22 cellular contexts compared by ENCODE assay signal in the genomic region with DNA sequence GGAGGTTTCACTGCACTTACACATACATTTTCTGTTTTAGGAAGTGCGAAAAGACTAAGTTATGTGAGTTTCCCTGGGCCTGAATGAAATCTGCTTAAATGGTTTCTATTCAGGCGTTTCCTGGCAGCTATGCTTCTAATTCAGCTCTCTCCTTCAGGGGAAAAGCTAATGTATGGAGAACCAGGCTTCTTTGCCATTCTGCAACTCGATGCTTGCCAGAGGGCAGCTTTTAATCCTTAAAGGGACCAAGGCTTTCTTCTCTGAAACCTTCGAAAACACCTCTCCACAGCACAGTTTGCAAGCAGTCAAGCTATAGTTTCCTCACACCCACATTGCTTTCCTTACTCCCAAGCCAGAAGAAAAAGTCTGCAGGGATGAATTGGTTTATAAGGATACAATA.
"Had no signal": no experiment of that assay in that cellular context is flagged by ENCODE, and none has a peak within 500 bp of the region (broad histone marks: within the 10 kb centered on the region; RNA-seq: fewer than 3 reads in every experiment).

No MANE protein-coding gene starts in this region.

- H3K4me1 Mint-ChIP-seq: activated naive CD4-positive, alpha-beta T cell treated with anti-CD3 and anti-CD28 coated beads, Interleukin-2, amount 50 U/mL, for 24 hours; naive B cell had no signal

- H3K36me3 Mint-ChIP-seq: activated naive CD4-positive, alpha-beta T cell treated with anti-CD3 and anti-CD28 coated beads, Interleukin-2, amount 50 U/mL, for 24 hours; naive B cell had no signal

- H3K27me3 Mint-ChIP-seq: dendritic cell treated with granulocyte-macrophage colony-stimulating factor and Interleukin-4, amounts not matched to agents 40 ng/mL and 50 ng/mL, for 4 days had no signal

- H3K9me3 Mint-ChIP-seq: activated naive CD4-positive, alpha-beta T cell treated with anti-CD3 and anti-CD28 coated beads, Interleukin-2, amount 50 U/mL, for 24 hours; activated T-helper 1 cell treated with anti-CD3 and anti-CD28 coated beads, Interleukin-12 subunit alpha, Interleukin-12 subunit beta, Interleukin-2, Interleukin-4 antibody, amounts not matched to agents 30 ng/mL and 10 ng/mL and 1 ng/mL, durations not matched to agents 14 hours and 24 hours and 36 hours; dendritic cell treated with granulocyte-macrophage colony-stimulating factor and Interleukin-4, amounts not matched to agents 40 ng/mL and 50 ng/mL, for 4 days had no signal

- H3K27ac Mint-ChIP-seq: activated CD8-positive, alpha-beta T cell treated with anti-CD3 and anti-CD28 coated beads, Interleukin-2, amount 10 ng/mL, durations not matched to agents 7 days and 5 days; activated naive CD4-positive, alpha-beta T cell treated with anti-CD3 and anti-CD28 coated beads, Interleukin-2, amount 50 U/mL, for 24 hours; activated T-helper 1 cell treated with anti-CD3 and anti-CD28 coated beads, Interleukin-12 subunit alpha, Interleukin-12 subunit beta, Interleukin-2, Interleukin-4 antibody, amounts not matched to agents 30 ng/mL and 10 ng/mL and 1 ng/mL, durations not matched to agents 14 hours and 24 hours and 36 hours; dendritic cell treated with granulocyte-macrophage colony-stimulating factor and Interleukin-4, amounts not matched to agents 40 ng/mL and 50 ng/mL, for 4 days; naive B cell had no signal

- ATAC-seq: activated CD8-positive, alpha-beta T cell treated with anti-CD3 and anti-CD28 coated beads, Interleukin-2, amount 10 ng/mL, durations not matched to agents 7 days and 5 days; left lobe of liver; lower lobe of right lung had no signal

- H3K4me3 Mint-ChIP-seq: activated CD8-positive, alpha-beta T cell treated with anti-CD3 and anti-CD28 coated beads, Interleukin-2, amount 10 ng/mL, durations not matched to agents 7 days and 5 days; activated naive CD4-positive, alpha-beta T cell treated with anti-CD3 and anti-CD28 coated beads, Interleukin-2, amount 50 U/mL, for 24 hours; activated T-helper 1 cell treated with anti-CD3 and anti-CD28 coated beads, Interleukin-12 subunit alpha, Interleukin-12 subunit beta, Interleukin-2, Interleukin-4 antibody, amounts not matched to agents 30 ng/mL and 10 ng/mL and 1 ng/mL, durations not matched to agents 14 hours and 24 hours and 36 hours; dendritic cell treated with granulocyte-macrophage colony-stimulating factor and Interleukin-4, amounts not matched to agents 40 ng/mL and 50 ng/mL, for 4 days; naive B cell had no signal

- DNase-seq: activated CD4-positive, alpha-beta T cell treated with anti-CD3 and anti-CD28 coated beads for 1 hour; activated CD4-positive, alpha-beta T cell treated with anti-CD3 and anti-CD28 coated beads, Interleukin-2, amount 50 U/mL, for 1 hour; activated CD8-positive, alpha-beta T cell treated with anti-CD3 and anti-CD28 coated beads, Interleukin-2, amount 10 ng/mL, durations not matched to agents 7 days and 5 days; activated gamma-delta T cell treated with Interleukin-2 at 50 U/mL for 16 hours; brain microvascular endothelial cell; caudate nucleus; effector CD4-positive, alpha-beta T cell; erythroblast; foreskin fibroblast; islet precursor cell; lower lobe of right lung; naive B cell; ovary; spleen; stimulated activated CD4-positive, alpha-beta T cell treated with anti-CD3 and anti-CD28 coated beads, Interleukin-4, amount 100 ng/mL, for 1 hour; stimulated activated naive CD4-positive, alpha-beta T cell; upper lobe of left lung; WERI-Rb-1 had no signal
